ENCODE assay signal across 1 cellular context in the genomic region with DNA sequence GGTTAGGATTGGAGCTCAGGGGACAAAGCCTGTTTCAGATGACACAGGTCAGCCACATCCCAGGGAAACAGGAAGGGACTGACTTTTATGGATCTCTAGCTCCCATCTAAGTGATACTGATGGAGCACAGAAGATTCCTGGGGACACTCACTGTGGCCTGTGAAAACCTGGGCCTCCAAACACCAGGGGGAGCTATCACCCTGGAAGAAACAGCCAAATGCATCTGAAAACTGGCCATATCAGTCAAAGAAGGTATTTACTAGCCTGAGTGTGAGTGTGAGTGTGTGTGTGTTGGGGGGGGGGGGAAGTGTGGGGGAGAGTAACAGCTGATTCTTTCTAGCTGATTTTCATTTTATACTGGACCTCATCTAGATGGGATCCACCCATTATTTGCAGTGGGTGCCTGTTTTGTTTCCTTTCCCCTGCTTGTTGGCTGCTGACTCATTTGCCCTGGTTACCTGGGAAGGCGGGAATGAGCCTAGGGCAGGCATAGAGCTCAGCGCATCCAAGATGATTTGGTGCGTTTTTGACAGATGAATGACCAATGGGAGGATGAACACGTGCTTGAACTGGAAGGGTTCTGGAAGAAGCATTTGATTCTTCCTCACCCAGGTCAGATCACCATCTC.
TF ChIP-seq lines count a peak whose summit lies in the region.

No MANE protein-coding gene starts in this region.

TF ChIP-seq in neural cell, 6 proteins besides CTCF, POLR2A, EP300 and RAD21 (continued from another document):
- TF ChIP-seq, protein P1, sequence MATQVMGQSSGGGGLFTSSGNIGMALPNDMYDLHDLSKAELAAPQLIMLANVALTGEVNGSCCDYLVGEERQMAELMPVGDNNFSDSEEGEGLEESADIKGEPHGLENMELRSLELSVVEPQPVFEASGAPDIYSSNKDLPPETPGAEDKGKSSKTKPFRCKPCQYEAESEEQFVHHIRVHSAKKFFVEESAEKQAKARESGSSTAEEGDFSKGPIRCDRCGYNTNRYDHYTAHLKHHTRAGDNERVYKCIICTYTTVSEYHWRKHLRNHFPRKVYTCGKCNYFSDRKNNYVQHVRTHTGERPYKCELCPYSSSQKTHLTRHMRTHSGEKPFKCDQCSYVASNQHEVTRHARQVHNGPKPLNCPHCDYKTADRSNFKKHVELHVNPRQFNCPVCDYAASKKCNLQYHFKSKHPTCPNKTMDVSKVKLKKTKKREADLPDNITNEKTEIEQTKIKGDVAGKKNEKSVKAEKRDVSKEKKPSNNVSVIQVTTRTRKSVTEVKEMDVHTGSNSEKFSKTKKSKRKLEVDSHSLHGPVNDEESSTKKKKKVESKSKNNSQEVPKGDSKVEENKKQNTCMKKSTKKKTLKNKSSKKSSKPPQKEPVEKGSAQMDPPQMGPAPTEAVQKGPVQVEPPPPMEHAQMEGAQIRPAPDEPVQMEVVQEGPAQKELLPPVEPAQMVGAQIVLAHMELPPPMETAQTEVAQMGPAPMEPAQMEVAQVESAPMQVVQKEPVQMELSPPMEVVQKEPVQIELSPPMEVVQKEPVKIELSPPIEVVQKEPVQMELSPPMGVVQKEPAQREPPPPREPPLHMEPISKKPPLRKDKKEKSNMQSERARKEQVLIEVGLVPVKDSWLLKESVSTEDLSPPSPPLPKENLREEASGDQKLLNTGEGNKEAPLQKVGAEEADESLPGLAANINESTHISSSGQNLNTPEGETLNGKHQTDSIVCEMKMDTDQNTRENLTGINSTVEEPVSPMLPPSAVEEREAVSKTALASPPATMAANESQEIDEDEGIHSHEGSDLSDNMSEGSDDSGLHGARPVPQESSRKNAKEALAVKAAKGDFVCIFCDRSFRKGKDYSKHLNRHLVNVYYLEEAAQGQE (IDR thresholded peaks at IDR 0.05; ENCODE audit: borderline replicate concordance): no peak
- peak; percentile 58 for TF ChIP-seq SMC3 (conservative IDR thresholded peaks at IDR 0.05; ENCODE audit: poor library complexity)
